8 cellular contexts compared by ENCODE assay signal in the genomic region with DNA sequence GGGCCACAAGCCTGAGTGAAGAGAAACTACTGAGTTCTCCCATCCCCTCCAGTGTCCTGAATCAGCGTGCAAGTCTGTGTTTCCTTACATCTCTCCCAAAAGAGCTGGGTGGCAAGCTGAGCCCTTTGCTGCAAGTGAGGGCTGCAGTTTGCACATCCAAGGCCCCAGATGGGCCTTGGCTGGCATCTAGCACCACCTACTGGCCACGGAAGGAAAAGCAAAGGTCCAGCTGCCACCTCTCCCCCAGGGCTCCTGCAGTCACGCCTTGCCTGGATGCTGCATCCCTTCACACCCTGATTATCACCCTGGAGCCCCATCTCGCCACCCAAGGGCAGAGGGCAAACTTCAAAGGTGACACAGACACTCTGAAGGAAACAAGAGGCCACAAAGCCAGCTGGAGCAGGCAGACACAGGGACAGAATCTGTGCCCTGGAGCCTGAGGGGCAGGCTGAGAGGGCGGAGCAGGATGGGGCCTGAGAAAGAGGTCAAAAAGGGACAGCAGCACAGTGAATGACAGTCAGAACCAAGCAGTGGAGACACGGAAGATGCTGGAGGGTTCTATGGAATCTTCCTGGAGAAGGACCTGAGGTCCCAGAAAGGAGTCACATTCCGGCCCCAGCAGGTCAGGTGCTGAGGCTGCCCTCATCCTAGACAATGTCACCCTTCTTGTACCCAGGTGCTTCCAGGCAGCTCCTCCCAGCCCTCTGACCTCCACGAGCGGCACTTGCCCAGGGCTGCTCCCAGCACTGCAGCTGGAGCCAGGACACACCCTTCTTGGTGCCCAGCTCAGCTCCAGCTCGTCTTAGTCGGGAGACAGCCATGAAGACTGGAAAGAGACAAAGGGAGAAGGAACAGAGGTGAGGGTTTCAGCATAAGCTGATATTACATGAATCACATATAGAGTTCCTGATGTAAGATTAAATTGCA. TPM values are rescaled to one million over a fixed set of nuclear protein-coding genes. Genes with fewer than 3 reads are reported as not detected.
DNase-seq lines count a peak whose midpoint lies in the region; ATAC-seq and TF ChIP-seq lines count a peak whose summit lies in the region.

No MANE protein-coding gene starts in this region.

- no peak overlapping the region for H3K4me3 Mint-ChIP-seq in natural killer cell

- peak; percentile 46 for TF ChIP-seq CTCF in natural killer cell (IDR thresholded peaks at IDR 0.05)

- peaks cover 19 to 34% of the 10 kb centered on the region in 2 donors for H3K27me3 Mint-ChIP-seq in natural killer cell (ENCODE audit: low read depth in 2 of 2)

- H3K27ac Mint-ChIP-seq in natural killer cell: no peak overlapping the region

- TF ChIP-seq POLR2A in erythroblast (IDR thresholded peaks at IDR 0.05; ENCODE audit: low read length): no peak

- H3K9me3 Mint-ChIP-seq in natural killer cell: no peaks in the 10 kb centered on the region

- ATAC-seq in HG02623 (IDR thresholded peaks at IDR 0.05; ENCODE audit: unreplicated experiment): peak; percentile 64
- peak in 1 of 3 donors; percentile 63 for ATAC-seq in natural killer cell

- no peaks in the 10 kb centered on the region for H3K4me1 Mint-ChIP-seq in natural killer cell

- peak; percentile 36 for DNase-seq in SKM-1 treated with dmso at 0.1 percent for 144 hours (lab: John Stamatoyannopoulos, UW; ENCODE audit: unreplicated experiment)
- DNase-seq in SKM-1 (lab: John Stamatoyannopoulos, UW; ENCODE audit: unreplicated experiment): no peak
- peak; percentile 49 for DNase-seq in NCI-H2227 (lab: John Stamatoyannopoulos, UW; ENCODE audit: unreplicated experiment)
- peak; percentile 46 for DNase-seq in activated CD8-positive, alpha-beta memory T cell treated with anti-CD3 and anti-CD28 coated beads, Interleukin-2, amount 50 U/mL, for 4 hours
- DNase-seq in erythroblast (lab: John Stamatoyannopoulos, UW): peak; percentile 33 to 63
- peak; percentile 27 for DNase-seq in natural killer cell
- DNase-seq in substantia nigra (lab: John Stamatoyannopoulos, UW): peak in 43 of 49 donors; percentile 8 to 75 (median 50)

- no peaks in the 10 kb centered on the region for H3K36me3 Mint-ChIP-seq in natural killer cell

- intact Hi-C loops in natural killer cell (cut with micrococcal nuclease): no loop called here

- no peak overlapping the region for H3K27ac ChIP-seq in substantia nigra (ENCODE audit: low read depth, low read length, poor library complexity, severe bottlenecking)

RNA-seq across cellular contexts. Expression of a gene that starts 18.3 kb away (rescaled TPM):
- not detected for total RNA-seq in natural killer cell
